In genomic region chr2:191171708-191172355, GRCh38 we compare ENCODE assay signal across 11 cellular contexts. TPM values are rescaled to one million over a fixed set of nuclear protein-coding genes. Genes with fewer than 3 reads are reported as not detected.
DNase-seq lines count a peak whose midpoint lies in the region; FAIRE-seq and TF ChIP-seq lines count a peak whose summit lies in the region.
"Had no signal": no experiment of that assay in that cellular context is flagged by ENCODE, and none has a peak within 500 bp of the region (broad histone marks: within the 10 kb centered on the region; RNA-seq: fewer than 3 reads in every experiment).

No MANE protein-coding gene starts in this region.

- H2AFZ ChIP-seq in Karpas-422 (ENCODE audit: low read length) = no peak overlapping the region

- H3K79me2 ChIP-seq in Karpas-422 (ENCODE audit: low read length) = no peaks in the 10 kb centered on the region

- no peaks in the 10 kb centered on the region for H3K9me3 Mint-ChIP-seq in mesothelial cell of epicardium

- H3K4me3 ChIP-seq in bronchial epithelial cell (ENCODE audit: low read depth, low read length) (no peak overlapping the region), Karpas-422 (ENCODE audit: low read length) (no peak overlapping the region)
- H3K4me3 ChIP-seq: Peyer's patch, uterus had no signal

- peaks cover 50% of the 10 kb centered on the region for H3K4me1 Mint-ChIP-seq in mesothelial cell of epicardium

- no peaks in the 10 kb centered on the region for H3K9me2 ChIP-seq in Karpas-422 (replicated peaks; ENCODE audit: insufficient read depth, low read length)

- FAIRE-seq in HTR-8/SVneo (lab: Jason Lieb, UNC) (peak; percentile 78), bronchial epithelial cell (lab: Jason Lieb, UNC) (peak; percentile 7)
- FAIRE-seq: H1 had no signal

- H3K4me2 ChIP-seq in Karpas-422 (ENCODE audit: low read depth, low read length, poor library complexity, severe bottlenecking) = no peak overlapping the region

- no peaks in the 10 kb centered on the region for H4K20me1 ChIP-seq in Karpas-422 (ENCODE audit: insufficient read depth, low read depth, low read length)

- H3K27me3 Mint-ChIP-seq in mesothelial cell of epicardium (ENCODE audit: low read depth) = no peaks in the 10 kb centered on the region

- no peak overlapping the region for H3K9ac ChIP-seq in Karpas-422 (ENCODE audit: low read length)

- DNase-seq in AG20443 (ENCODE audit: low spot score) (peak; percentile 70), HTR-8/SVneo (ENCODE audit: insufficient read length, low spot score) (peak; percentile 57), bronchial epithelial cell (ENCODE audit: low read depth) (peak; percentile 100), mesothelial cell of epicardium (ENCODE audit: low spot score in 2 of 2, unreplicated experiment in 2 of 2) (no peak), AML-193 (lab: John Stamatoyannopoulos, UW) (no peak), NCI-H2107 treated with DMSO at 0.1 percent for 48 hours (lab: John Stamatoyannopoulos, UW; ENCODE audit: unreplicated experiment) (no peak), MV-4-11 (lab: John Stamatoyannopoulos, UW) (no peak), Karpas-422 (no peak)
- DNase-seq: Peyer's patch, uterus had no signal

- no peak overlapping the region for H3K4me3 Mint-ChIP-seq in mesothelial cell of epicardium

- TF ChIP-seq CTCF in bronchial epithelial cell (IDR thresholded peaks at IDR 0.05; ENCODE audit: insufficient read depth, low read length, severe bottlenecking) (no peak), mesothelial cell of epicardium (IDR thresholded peaks at IDR 0.05; ENCODE audit: unreplicated experiment) (no peak)

- no peaks in the 10 kb centered on the region for H3K36me3 ChIP-seq in bronchial epithelial cell (ENCODE audit: control insufficient read depth, insufficient read depth, low read length)
- no peaks in the 10 kb centered on the region for H3K36me3 ChIP-seq in Karpas-422 (ENCODE audit: insufficient read depth, low read length)
- H3K36me3 ChIP-seq: Peyer's patch, uterus had no signal

- H3K4me1 ChIP-seq in Karpas-422 (ENCODE audit: low read length) = peaks cover 7% of the 10 kb centered on the region
- H3K4me1 ChIP-seq: uterus had no signal

- H3K27ac ChIP-seq in Karpas-422 (ENCODE audit: low read length) = no peak overlapping the region
- H3K27ac ChIP-seq: Peyer's patch, uterus had no signal

- no peaks in the 10 kb centered on the region for H3K27me3 ChIP-seq in bronchial epithelial cell (ENCODE audit: control insufficient read depth, insufficient read depth, low read length)
- H3K27me3 ChIP-seq in Karpas-422 (ENCODE audit: low read length) = no peaks in the 10 kb centered on the region
- H3K27me3 ChIP-seq: Peyer's patch, uterus had no signal

- H3K9me3 ChIP-seq in Karpas-422 (ENCODE audit: low read length) = no peaks in the 10 kb centered on the region
- H3K9me3 ChIP-seq: Peyer's patch, uterus had no signal

- peak overlapping the region; percentile 60 for H3K27ac Mint-ChIP-seq in mesothelial cell of epicardium

- no peaks in the 10 kb centered on the region for H3K36me3 Mint-ChIP-seq in mesothelial cell of epicardium

RNA-seq across cellular contexts. Expression of gene STAT4, which starts 21.0 kb away (rescaled TPM):
- 7.1 and 12.3 TPM in 2 replicates for total RNA-seq in bronchial epithelial cell
- 1.9 to 2.9 TPM (median 2.4 TPM) in 3 replicates for total RNA-seq in mesothelial cell of epicardium
- total RNA-seq in Karpas-422 (2014; rRNA removed; shearing (Covaris generic); ENCODE audit: low replicate concordance) = not detected in 2 replicates

Comparison
In these comparisons a context has a peak if more than half of its experiments do, and no peak if none do; other contexts are left out.
1. DNase-seq: peak in AG20443 (single experiment), HTR-8/SVneo (single experiment) and bronchial epithelial cell (single experiment); none in mesothelial cell of epicardium (0 of 2), AML-193 (0 of 2), NCI-H2107 treated with DMSO at 0.1 percent for 48 hours (single experiment), MV-4-11 (single experiment) and Karpas-422 (single experiment).